9 cellular contexts compared by ENCODE assay signal in genomic region chr16:21116148-21116693, GRCh38. TPM values are rescaled to one million over a fixed set of nuclear protein-coding genes. Genes with fewer than 3 reads are reported as not detected.
DNase-seq lines count a peak whose midpoint lies in the region; ATAC-seq, FAIRE-seq and TF ChIP-seq lines count a peak whose summit lies in the region.
"Had no signal": no experiment of that assay in that cellular context is flagged by ENCODE, and none has a peak within 500 bp of the region (broad histone marks: within the 10 kb centered on the region; RNA-seq: fewer than 3 reads in every experiment).

No MANE protein-coding gene starts in this region.

- H3K27me3 ChIP-seq in spleen (replicated peaks in 1 of 7) = no peaks in the 10 kb centered on the region

- peak overlapping the region; percentile 74 for H3K4me3 Mint-ChIP-seq in activated naive CD8-positive, alpha-beta T cell treated with anti-CD3 and anti-CD28 coated beads, Interleukin-2, amount 50 U/mL, for 24 hours
- H3K4me3 Mint-ChIP-seq in natural killer cell = peak overlapping the region; percentile 74

- peak overlapping the region in 3 of 8 donors; percentile 8 to 55 (median 20) for H3K4me3 ChIP-seq in spleen
- H3K4me3 ChIP-seq: PC-9 had no signal

- intact Hi-C loops in natural killer cell (cut with micrococcal nuclease) (no loop called here), spleen (cut with DNase I; ENCODE audit: low total_unique reads) (no loop called here)

- TF ChIP-seq POLR2A in GM12891 (IDR thresholded peaks at IDR 0.05; ENCODE audit: low read depth, low read length) = no peak
- TF ChIP-seq POLR2A in spleen (IDR thresholded peaks at IDR 0.05) = no peak

- no peak for DNase-seq in GM12891 (ENCODE audit: insufficient read length, low spot score)
- DNase-seq in MV-4-11 (lab: John Stamatoyannopoulos, UW) = peak; percentile 93
- DNase-seq in activated naive CD8-positive, alpha-beta T cell treated with anti-CD3 and anti-CD28 coated beads, Interleukin-2, amount 50 U/mL, for 24 hours = peak; percentile 7
- DNase-seq in natural killer cell = no peak
- no peak for DNase-seq in spleen
- no peak for DNase-seq in ureter (ENCODE audit: low spot score)
- DNase-seq: PC-9 had no signal

- H3K4me1 ChIP-seq in spleen = peaks cover 0 to 7% (median 2%) of the 10 kb centered on the region in 6 donors

- peak; percentile 81 for FAIRE-seq in GM12891 (lab: Jason Lieb, UNC)
- FAIRE-seq: islet of Langerhans had no signal

- H3K27ac Mint-ChIP-seq in activated naive CD8-positive, alpha-beta T cell treated with anti-CD3 and anti-CD28 coated beads, Interleukin-2, amount 50 U/mL, for 24 hours = no peak overlapping the region
- H3K27ac Mint-ChIP-seq in natural killer cell = peak overlapping the region in 1 of 2 donors; percentile 25

- peaks cover 0 to 19% (median 0%) of the 10 kb centered on the region in 8 donors for H3K9me3 ChIP-seq in spleen

- WGBS in spleen, 5 donors = 26 to 37% (median 30%) methylated on average over 13 of the region's 13 CpGs

- ATAC-seq in activated naive CD8-positive, alpha-beta T cell treated with anti-CD3 and anti-CD28 coated beads, Interleukin-2, amount 50 U/mL, for 24 hours = no peak
- ATAC-seq in natural killer cell (no peak), HG02970 (IDR thresholded peaks at IDR 0.05; ENCODE audit: low FRiP score, unreplicated experiment) (no peak)

- peaks cover 8% of the 10 kb centered on the region for H3K36me3 Mint-ChIP-seq in activated naive CD8-positive, alpha-beta T cell treated with anti-CD3 and anti-CD28 coated beads, Interleukin-2, amount 50 U/mL, for 24 hours (ENCODE audit: low read depth)
- no peaks in the 10 kb centered on the region for H3K36me3 Mint-ChIP-seq in natural killer cell

- peak overlapping the region in 2 of 8 donors; percentile 12 to 14 for H3K27ac ChIP-seq in spleen
- H3K27ac ChIP-seq: PC-9 had no signal

- TF ChIP-seq CTCF in natural killer cell (IDR thresholded peaks at IDR 0.05) (no peak), spleen (IDR thresholded peaks at IDR 0.05 in 8 of 11, conservative IDR thresholded peaks at IDR 0.05 in 3 of 11) (no peak)

- H3K36me3 ChIP-seq in spleen = no peaks in the 10 kb centered on the region

- H3K9me3 Mint-ChIP-seq in activated naive CD8-positive, alpha-beta T cell treated with anti-CD3 and anti-CD28 coated beads, Interleukin-2, amount 50 U/mL, for 24 hours = peaks cover 15% of the 10 kb centered on the region
- no peaks in the 10 kb centered on the region for H3K9me3 Mint-ChIP-seq in natural killer cell

- peaks cover 10% of the 10 kb centered on the region for H3K4me1 Mint-ChIP-seq in activated naive CD8-positive, alpha-beta T cell treated with anti-CD3 and anti-CD28 coated beads, Interleukin-2, amount 50 U/mL, for 24 hours
- peaks cover 6 to 10% of the 10 kb centered on the region in 2 donors for H3K4me1 Mint-ChIP-seq in natural killer cell

- H3K27me3 Mint-ChIP-seq in activated naive CD8-positive, alpha-beta T cell treated with anti-CD3 and anti-CD28 coated beads, Interleukin-2, amount 50 U/mL, for 24 hours = no peaks in the 10 kb centered on the region
- peaks cover 0 to 5% of the 10 kb centered on the region in 2 donors for H3K27me3 Mint-ChIP-seq in natural killer cell (ENCODE audit: low read depth in 2 of 2)

TF ChIP-seq in GM12891, 5 proteins besides CTCF, POLR2A, EP300 and RAD21:
- TF ChIP-seq PAX5 (IDR thresholded peaks at IDR 0.05; ENCODE audit: insufficient read depth, low read length, severe bottlenecking) = no peak
- TF ChIP-seq SPI1 (IDR thresholded peaks at IDR 0.05; ENCODE audit: low read depth, low read length) = peak; percentile 89
TF ChIP-seq in GM12891: peak in this region for 1.

RNA-seq across cellular contexts. Expression of gene DNAH3, which starts 34.4 kb away (rescaled TPM):
- polyA plus RNA-seq in GM12891 (2012; ENCODE audit: low read depth, missing spikeins) = 0.06 TPM
- total RNA-seq in natural killer cell (not detected), spleen (not detected), ureter (3.1 TPM)
- under 1 TPM in 2 of 3 donors, not detected in 1; 0.02 to 0.03 TPM for polyA plus RNA-seq in spleen

RNA-seq across cellular contexts. Expression of gene LDAF1, which starts 42.3 kb away (rescaled TPM):
- 9.2 TPM for polyA plus RNA-seq in GM12891 (2012; ENCODE audit: low read depth, missing spikeins)
- total RNA-seq in natural killer cell (10 to 100 TPM in 1 of 3 donors, 1 to 10 TPM in 2; 4.6 to 12.9 (median 5.9) TPM), spleen (10 to 100 TPM in 6 of 7 donors, 1 to 10 TPM in 1; 9.3 to 22.1 (median 13.3) TPM), ureter (73.6 TPM)
- 10 to 100 TPM in 1 of 3 donors, 1 to 10 TPM in 2; 6.3 to 12.3 (median 7.7) TPM for polyA plus RNA-seq in spleen

Comparison
In these comparisons a context has a peak if more than half of its experiments do, and no peak if none do; other contexts are left out.
1. DNase-seq: peak in MV-4-11 (single experiment) and activated naive CD8-positive, alpha-beta T cell treated with anti-CD3 and anti-CD28 coated beads, Interleukin-2, amount 50 U/mL, for 24 hours (single experiment); none in GM12891 (single experiment), natural killer cell (single experiment), spleen (single experiment) and ureter (single experiment).